In the genomic region with DNA sequence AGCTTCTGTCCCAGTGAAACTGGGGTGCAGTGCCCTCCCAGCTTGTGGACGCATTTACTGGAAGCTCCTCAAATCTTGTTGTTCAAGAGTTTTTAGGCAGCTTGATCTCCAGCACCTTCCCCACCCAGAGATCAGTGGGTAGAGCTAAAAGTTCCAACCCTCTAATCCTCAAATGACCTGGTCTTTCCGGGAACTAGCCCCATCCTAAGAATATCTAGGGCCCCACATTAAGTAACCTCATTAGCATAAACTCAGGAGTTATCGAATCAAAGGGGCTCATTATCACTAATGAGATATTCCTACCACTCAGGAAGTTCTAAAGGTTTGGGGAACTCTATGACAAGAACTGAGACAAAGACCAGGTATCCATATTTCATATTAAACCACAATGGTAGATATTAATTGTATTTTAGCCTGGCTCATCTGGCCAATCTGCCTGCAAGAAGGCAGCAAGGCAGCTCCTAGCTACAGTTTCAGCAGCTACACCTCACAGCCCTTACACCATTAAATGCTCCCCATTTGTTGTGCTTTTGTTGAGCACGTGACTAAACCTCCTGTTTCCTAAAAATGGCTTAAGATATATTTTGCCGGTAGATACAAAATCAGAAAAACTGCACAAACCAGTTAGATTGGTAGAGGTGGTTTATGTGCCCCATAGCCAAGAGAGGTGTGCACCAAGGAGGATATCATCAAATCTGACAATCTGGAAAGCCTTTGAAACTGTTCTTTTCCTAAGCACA, we compare ENCODE assay signal across 24 cellular contexts. TPM values are rescaled to one million over a fixed set of nuclear protein-coding genes. Genes with fewer than 3 reads are reported as not detected.
"Had no signal": no experiment of that assay in that cellular context is flagged by ENCODE, and none has a peak within 500 bp of the region (broad histone marks: within the 10 kb centered on the region; RNA-seq: fewer than 3 reads in every experiment).

No MANE protein-coding gene starts in this region.

- H3K27me3 ChIP-seq: colonic mucosa, esophagus squamous epithelium, left lung, ovary, thyroid gland, vagina had no signal

- H3K36me3 ChIP-seq: lower lobe of right lung, ovary had no signal

- DNase-seq: colonic mucosa; effector CD8-positive, alpha-beta T cell; endodermal cell; esophagus squamous epithelium; foreskin melanocyte; head of caudate nucleus; left lung; lower lobe of right lung; naive thymus-derived CD8-positive, alpha-beta T cell; nephron progenitor cell; occipital lobe; ovary; posterior cingulate gyrus; retina; stimulated activated CD4-positive, alpha-beta T cell treated with anti-CD3 and anti-CD28 coated beads, Interleukin-12 subunit alpha, Interleukin-12 subunit beta, amount 100 ng/mL, for 4 hours; stimulated activated CD4-positive, alpha-beta T cell treated with anti-CD3 and anti-CD28 coated beads, Interleukin-1b, Interleukin-23, amount 100 ng/mL, for 48 hours; stimulated activated CD4-positive, alpha-beta T cell treated with anti-CD3 and anti-CD28 coated beads, Interleukin-4, amount 100 ng/mL, for 1 hour; stimulated activated CD8-positive, alpha-beta memory T cell treated with anti-CD3 and anti-CD28 coated beads, Interleukin-4, amount 100 ng/mL, for 48 hours; stimulated activated naive CD4-positive, alpha-beta T cell; stimulated activated naive CD8-positive, alpha-beta T cell treated with anti-CD3 and anti-CD28 coated beads, Interleukin-15, amount 100 ng/mL, for 72 hours; thyroid gland had no signal

- H3K4me3 ChIP-seq: colonic mucosa, esophagus squamous epithelium, left lung, lower lobe of right lung, ovary, smooth muscle cell, thyroid gland, vagina had no signal

- ATAC-seq: left lung; lower lobe of right lung; naive thymus-derived CD8-positive, alpha-beta T cell; sciatic nerve; stimulated activated naive CD8-positive, alpha-beta T cell treated with anti-CD3 and anti-CD28 coated beads, Interleukin-15, amount 100 ng/mL, for 72 hours had no signal

- H3K27ac ChIP-seq: colonic mucosa, esophagus squamous epithelium, left lung, lower lobe of right lung, ovary, thyroid gland, vagina had no signal

- H3K4me1 ChIP-seq: colonic mucosa, esophagus squamous epithelium, left lung, lower lobe of right lung, thyroid gland, vagina had no signal

- H3K9me3 ChIP-seq: colonic mucosa, left lung, lower lobe of right lung, thyroid gland, vagina had no signal

RNA-seq across cellular contexts. Expression of gene SLC22A4, which starts 50.8 kb away (rescaled TPM):
- total RNA-seq: naive thymus-derived CD8-positive, alpha-beta T cell had no signal
